11 cellular contexts compared by ENCODE assay signal in genomic region chr14:92093320-92093719, GRCh38. TPM values are rescaled to one million over a fixed set of nuclear protein-coding genes. Genes with fewer than 3 reads are reported as not detected.
DNase-seq lines count a peak whose midpoint lies in the region; ATAC-seq, FAIRE-seq and TF ChIP-seq lines count a peak whose summit lies in the region.
"Had no signal": no experiment of that assay in that cellular context is flagged by ENCODE, and none has a peak within 500 bp of the region (broad histone marks: within the 10 kb centered on the region; RNA-seq: fewer than 3 reads in every experiment).

No MANE protein-coding gene starts in this region.

- peak; percentile 65 for ATAC-seq in RWPE2 (ENCODE audit: low read depth)
- ATAC-seq in heart left ventricle = no peak

- H3K4me1 ChIP-seq in RWPE2 (ENCODE audit: insufficient read depth, poor library complexity, severe bottlenecking) = no peaks in the 10 kb centered on the region
- no peaks in the 10 kb centered on the region for H3K4me1 ChIP-seq in kidney (ENCODE audit: control insufficient read depth in 1 of 2, insufficient read depth in 1 of 2, low read depth in 1 of 2, low read length in 2 of 2)
- H3K4me1 ChIP-seq in heart left ventricle = no peaks in the 10 kb centered on the region
- H3K4me1 ChIP-seq in smooth muscle cell (ENCODE audit: low read depth) = no peaks in the 10 kb centered on the region
- H3K4me1 ChIP-seq: tibial nerve had no signal

- no peak overlapping the region for H3K9ac ChIP-seq in kidney (ENCODE audit: low read length in 2 of 2)
- H3K9ac ChIP-seq in smooth muscle cell (ENCODE audit: low read depth) = no peak overlapping the region

- TF ChIP-seq POLR2A in heart left ventricle (IDR thresholded peaks at IDR 0.05) = no peak

- H3K27me3 ChIP-seq in RWPE2 (ENCODE audit: insufficient read depth, poor library complexity, severe bottlenecking) (peaks cover 4% of the 10 kb centered on the region), heart left ventricle (no peaks in the 10 kb centered on the region), smooth muscle cell (ENCODE audit: low read depth) (no peaks in the 10 kb centered on the region)
- H3K27me3 ChIP-seq: tibial nerve had no signal

- H3K36me3 ChIP-seq in RWPE2 (ENCODE audit: low read depth) = peaks cover 52% of the 10 kb centered on the region
- peaks cover 3 to 8% of the 10 kb centered on the region in 2 donors for H3K36me3 ChIP-seq in kidney (ENCODE audit: control insufficient read depth in 1 of 2, insufficient read depth in 2 of 2, low read length in 2 of 2)
- peaks cover 2 to 80% (median 61%) of the 10 kb centered on the region in 9 donors for H3K36me3 ChIP-seq in heart left ventricle
- no peaks in the 10 kb centered on the region for H3K36me3 ChIP-seq in smooth muscle cell (ENCODE audit: low read depth)

- in situ Hi-C loops in GM13976 (cut with MboI; ENCODE audit: low sequenced_read_pairs, unreplicated experiment) = no loop called here

- H2AFZ ChIP-seq in smooth muscle cell (ENCODE audit: low read depth) = no peak overlapping the region

- H3K79me2 ChIP-seq in smooth muscle cell (ENCODE audit: low read depth) = peaks cover 13% of the 10 kb centered on the region

- WGBS in heart left ventricle, 4 donors = 29 to 47% (median 38%) methylated on average over 1 of the region's 1 CpG
- WGBS in smooth muscle cell (ENCODE audit: low lambda C conversion rate) = 72% methylated on average over 1 of the region's 1 CpG

- FAIRE-seq in kidney (lab: Jason Lieb, UNC) = peak; percentile 3

- intact Hi-C loops in kidney (cut with DNase I) (no loop called here), heart left ventricle (cut with DNase I) (loop anchor here in 1 of 10 donors (10.0 kb wide), 1 partner anchor 49 kb away; the partner anchor contains the start of gene TRIP11)

- H3F3A ChIP-seq in smooth muscle cell (ENCODE audit: low read depth) = no peaks in the 10 kb centered on the region

- TF ChIP-seq CTCF in C4-2B (conservative IDR thresholded peaks at IDR 0.05) (peak; percentile 11; the same call in 1 of the 2 replicates), GM13976 (IDR thresholded peaks at IDR 0.05; ENCODE audit: borderline replicate concordance, control extremely low read depth, extremely low read depth, insufficient read depth, missing control alignments) (peak; percentile 19), RWPE2 (IDR thresholded peaks at IDR 0.05; ENCODE audit: poor library complexity, severe bottlenecking) (peak; percentile 35), kidney (IDR thresholded peaks at IDR 0.05; ENCODE audit: borderline replicate concordance, extremely low read depth, insufficient read depth) (peak; percentile 5), heart left ventricle (IDR thresholded peaks at IDR 0.05) (peak in 3 of 12 donors; percentile 8 to 17 (median 8)), smooth muscle cell (IDR thresholded peaks at IDR 0.05; ENCODE audit: borderline replicate concordance, insufficient read depth, poor library complexity, severe bottlenecking) (no peak)

- H4K20me1 ChIP-seq in smooth muscle cell (ENCODE audit: low read depth) = peaks cover 12% of the 10 kb centered on the region

- no peak overlapping the region for H3K4me3 ChIP-seq in RWPE2 (ENCODE audit: severe bottlenecking)
- H3K4me3 ChIP-seq in kidney (ENCODE audit: low read length in 2 of 2) = no peak overlapping the region
- no peak overlapping the region for H3K4me3 ChIP-seq in heart left ventricle
- no peak overlapping the region for H3K4me3 ChIP-seq in smooth muscle cell
- H3K4me3 ChIP-seq: tibial nerve had no signal

- no peak overlapping the region for H3K4me2 ChIP-seq in smooth muscle cell

- no peaks in the 10 kb centered on the region for H3K9me3 ChIP-seq in RWPE2 (ENCODE audit: severe bottlenecking)
- H3K9me3 ChIP-seq in kidney (ENCODE audit: control insufficient read depth in 1 of 2, low read length in 2 of 2) = no peaks in the 10 kb centered on the region
- H3K9me3 ChIP-seq in heart left ventricle = no peaks in the 10 kb centered on the region
- no peaks in the 10 kb centered on the region for H3K9me3 ChIP-seq in smooth muscle cell (replicated peaks; ENCODE audit: low read depth)
- H3K9me3 ChIP-seq: tibial nerve had no signal

- H3K27ac ChIP-seq in C4-2B = no peak overlapping the region
- no peak overlapping the region for H3K27ac ChIP-seq in RWPE2 (ENCODE audit: poor library complexity, severe bottlenecking)
- no peak overlapping the region for H3K27ac ChIP-seq in kidney (ENCODE audit: low read depth in 2 of 2, low read length in 2 of 2)
- H3K27ac ChIP-seq in heart left ventricle = no peak overlapping the region
- no peak overlapping the region for H3K27ac ChIP-seq in smooth muscle cell (ENCODE audit: low read depth)
- H3K27ac ChIP-seq: tibial nerve had no signal

- DNase-seq in GM13976 (ENCODE audit: low spot score) (no peak), RWPE2 (ENCODE audit: low spot score) (no peak), kidney (no peak), kidney tubule cell (ENCODE audit: low spot score) (no peak), SIG-M5 treated with dmso at 0.1 percent for 504 hours (lab: John Stamatoyannopoulos, UW; ENCODE audit: unreplicated experiment) (no peak), heart left ventricle (no peak), smooth muscle cell (lab: John Stamatoyannopoulos, UW; ENCODE audit: unreplicated experiment) (no peak)
- DNase-seq: activated CD8-positive, alpha-beta memory T cell treated with anti-CD3 and anti-CD28 coated beads for 24 hours; activated naive CD8-positive, alpha-beta T cell treated with anti-CD3 and anti-CD28 coated beads, Interleukin-2, amount 10 ng/mL, durations not matched to agents 7 days and 5 days had no signal

RNA-seq across cellular contexts. Expression of gene ATXN3, which starts 13.1 kb away (rescaled TPM):
- total RNA-seq in kidney (33.6 TPM), heart left ventricle (10 to 100 TPM; 11.0 to 27.1 (median 16.3) TPM), smooth muscle cell (21.7 and 52.3 TPM in 2 replicates)
- polyA plus RNA-seq in kidney (ENCODE audit: insufficient read depth, low read depth, low replicate concordance) (17.2 TPM), heart left ventricle (10 to 100 TPM in 1 of 2 donors, 1 to 10 TPM in 1; 10.0 to 10.6 TPM), smooth muscle cell (10.0 and 21.4 TPM in 2 replicates)

RNA-seq across cellular contexts. Expression of gene NDUFB1, which starts 28.2 kb away (rescaled TPM):
- total RNA-seq in kidney = 128 TPM
- polyA plus RNA-seq in kidney (ENCODE audit: insufficient read depth, low read depth, low replicate concordance) = 1,129 TPM
- total RNA-seq in heart left ventricle = 1,000 to 10,000 TPM in 2 of 9 donors, 100 to 1,000 TPM in 7; 295 to 1,551 (median 438) TPM
- polyA plus RNA-seq in heart left ventricle = 1,000 to 10,000 TPM in 1 of 2 donors, 100 to 1,000 TPM in 1; 719 to 4,751 TPM
- 369 and 467 TPM in 2 replicates for total RNA-seq in smooth muscle cell
- 188 and 219 TPM in 2 replicates for polyA plus RNA-seq in smooth muscle cell

RNA-seq across cellular contexts. Expression of gene CPSF2, which starts 28.4 kb away (rescaled TPM):
- total RNA-seq in kidney = 51.6 TPM
- 12.3 TPM for polyA plus RNA-seq in kidney (ENCODE audit: insufficient read depth, low read depth, low replicate concordance)
- total RNA-seq in heart left ventricle = 10 to 100 TPM; 24.5 to 51.7 (median 44.2) TPM
- 10 to 100 TPM in 1 of 2 donors, 1 to 10 TPM in 1; 4.8 to 15.3 TPM for polyA plus RNA-seq in heart left ventricle
- 53.7 and 64.3 TPM in 2 replicates for total RNA-seq in smooth muscle cell
- polyA plus RNA-seq in smooth muscle cell = 29.2 and 33.2 TPM in 2 replicates

RNA-seq across cellular contexts. Expression of gene TRIP11, which starts 53.5 kb away (rescaled TPM):
- total RNA-seq in kidney (71.5 TPM), heart left ventricle (10 to 100 TPM; 24.7 to 68.6 (median 55.4) TPM), smooth muscle cell (38.1 and 61.5 TPM in 2 replicates)
- polyA plus RNA-seq in kidney (ENCODE audit: insufficient read depth, low read depth, low replicate concordance) (6.2 TPM), heart left ventricle (1 to 10 TPM; 4.8 to 8.5 TPM), smooth muscle cell (30.0 and 45.4 TPM in 2 replicates)
